Comparison of ENCODE assay signal across 34 cellular contexts in the genomic region with DNA sequence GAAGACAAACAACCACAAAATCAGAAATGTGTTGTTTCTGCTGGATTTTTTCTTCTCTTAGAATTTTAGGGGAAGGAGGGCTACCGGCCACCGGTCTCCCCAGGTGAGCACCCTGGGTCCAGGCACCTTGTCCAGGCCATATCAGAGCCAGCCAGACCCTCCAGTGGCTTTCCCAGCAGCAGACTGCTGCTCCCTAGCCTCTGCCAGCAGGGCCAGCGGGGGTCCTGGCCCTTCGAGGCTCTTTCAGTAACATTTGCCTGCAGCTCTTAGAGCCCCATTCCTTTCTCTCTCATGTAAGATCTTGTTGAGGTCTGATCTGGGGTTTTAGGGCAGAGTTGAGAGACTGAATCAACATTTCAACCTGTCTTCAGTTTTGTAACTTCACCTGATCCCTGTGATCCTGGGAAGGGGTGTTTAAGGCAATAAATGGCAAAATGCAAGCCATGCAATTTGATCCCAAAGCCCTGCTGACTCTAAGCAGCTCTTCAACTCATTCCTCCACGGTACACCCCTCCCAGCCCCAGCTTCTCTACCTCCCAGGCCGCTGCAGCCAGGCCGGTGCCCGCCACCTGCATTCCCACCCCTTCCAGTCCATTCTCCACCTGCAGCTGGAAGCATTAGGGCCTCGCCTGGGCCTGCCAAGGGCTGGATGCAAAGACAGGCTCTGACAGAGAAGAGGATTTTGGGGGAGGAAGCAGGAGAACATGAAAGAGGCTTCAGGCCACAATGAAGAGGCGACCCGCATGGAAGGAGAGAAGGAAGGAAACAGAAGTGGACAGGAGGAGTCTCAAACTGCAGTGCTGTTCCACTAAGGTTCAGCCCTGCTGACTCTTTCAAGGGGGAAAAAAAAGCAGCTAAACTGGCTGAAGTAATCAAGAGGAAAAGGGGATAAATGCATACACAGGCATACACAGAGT.
DNase-seq lines count a peak whose midpoint lies in the region; ATAC-seq, FAIRE-seq and TF ChIP-seq lines count a peak whose summit lies in the region.
"Had no signal": no experiment of that assay in that cellular context is flagged by ENCODE, and none has a peak within 500 bp of the region (broad histone marks: within the 10 kb centered on the region; RNA-seq: fewer than 3 reads in every experiment).

No MANE protein-coding gene starts in this region.

- H3K9ac ChIP-seq in H1 (replicated peaks in 1 of 4; ENCODE audit: extremely low read depth in 1 of 4, low read depth in 3 of 4, low read length in 3 of 4) = no peak overlapping the region

- H3K9me3 ChIP-seq in H1 (ENCODE audit: insufficient read depth in 2 of 2, low read depth in 1 of 2, low read length in 1 of 2) (0 out of 4 replicates have a peak, but pooled peaks cover 0 to 2% of the 10 kb centered on the region in 2 experiments), aorta (ENCODE audit: control insufficient read depth, low read length) (no peaks in the 10 kb centered on the region)
- H3K9me3 ChIP-seq: pancreas, right lobe of liver had no signal

- CTCF ChIA-PET in H1 (lab: Charles Lee; ENCODE audit: partially characterized antibody) = interaction anchor here (1.0 to 1.6 kb wide), 7 partner anchors 13 to 266 kb away, joined by 3 to 8 read pairs (median 4); no protein-coding TSS in a partner anchor

- TF ChIP-seq EP300 in H1 (IDR thresholded peaks at IDR 0.05; ENCODE audit: borderline replicate concordance in 1 of 2, low read depth in 2 of 2, low read length in 2 of 2) = no peak

- no peak overlapping the region for H3K14ac ChIP-seq in H1 (ENCODE audit: insufficient read length)

- no peak overlapping the region for H3K18ac ChIP-seq in H1 (ENCODE audit: extremely low read depth, low read length)

- TF ChIP-seq RAD21 in H1 (IDR thresholded peaks at IDR 0.05 in 1 of 2, conservative IDR thresholded peaks at IDR 0.05 in 1 of 2; ENCODE audit: low read depth in 2 of 2, low read length in 2 of 2) = no peak

- no peak overlapping the region for H4K8ac ChIP-seq in H1 (ENCODE audit: extremely low read depth, insufficient read depth, low read length)

- H3K79me2 ChIP-seq in H1 (ENCODE audit: control insufficient read depth in 1 of 2, insufficient read depth in 2 of 2, low read length in 2 of 2) = no peaks in the 10 kb centered on the region

- H2AK5ac ChIP-seq in H1 (ENCODE audit: low read depth, low read length) = peak overlapping the region; percentile 57; the same call in 1 of the 2 replicates

- no peak overlapping the region for H3K4ac ChIP-seq in H1 (replicated peaks; ENCODE audit: insufficient read length, low read depth, low read length)

- no peaks in the 10 kb centered on the region for H3K79me1 ChIP-seq in H1 (ENCODE audit: low read depth, low read length)

- no peak overlapping the region for H3K23ac ChIP-seq in H1 (ENCODE audit: insufficient read length)

- POLR2A ChIA-PET in H1 (lab: Charles Lee; ENCODE audit: partially characterized antibody) = interaction anchor here (0.9 kb wide), 1 partner anchor 14 kb away, joined by 3 read pairs; no protein-coding TSS in a partner anchor

- no peak overlapping the region for H2BK15ac ChIP-seq in H1 (ENCODE audit: low read length)

- peaks cover 9% of the 10 kb centered on the region for H3K4me1 Mint-ChIP-seq in mesothelial cell of epicardium
- no peaks in the 10 kb centered on the region for H3K4me1 Mint-ChIP-seq in HFFc6 (ENCODE audit: low read depth)
- H3K4me1 Mint-ChIP-seq: activated naive CD4-positive, alpha-beta T cell treated with anti-CD3 and anti-CD28 coated beads, Interleukin-2, amount 50 U/mL, for 24 hours; IgD-negative memory B cell; naive B cell had no signal

- 65% methylated on average over 9 of the region's 11 CpGs; no CpG with 5 or more reads in 1 of the 2 experiments for WGBS in H1 (ENCODE audit: extremely low coverage in 1 of 2, insufficient coverage in 1 of 2, insufficient read length in 1 of 2, insufficient replicate concordance in 2 of 2, low coverage in 1 of 2, low lambda C conversion rate in 2 of 2, missing lambda C conversion rate in 1 of 2), 2 experiments
- 92 to 95% methylated on average over 11 of the region's 11 CpGs for WGBS in aorta, 2 donors

- H3K36me3 ChIP-seq in H1 (ENCODE audit: control insufficient read depth in 2 of 4, insufficient read depth in 4 of 4, low read length in 3 of 4) = no peaks in the 10 kb centered on the region
- no peaks in the 10 kb centered on the region for H3K36me3 ChIP-seq in aorta (ENCODE audit: control insufficient read depth in 1 of 2, insufficient read depth in 2 of 2, low read length in 1 of 2)
- H3K36me3 ChIP-seq: gastroesophageal sphincter, pancreas, right lobe of liver, tibial nerve had no signal

- no peak overlapping the region for H2BK5ac ChIP-seq in H1 (ENCODE audit: low read depth, low read length)

- H2BK20ac ChIP-seq in H1 (ENCODE audit: low read length) = no peak overlapping the region

- H3K9me3 Mint-ChIP-seq in mesothelial cell of epicardium = peaks cover 5% of the 10 kb centered on the region
- no peaks in the 10 kb centered on the region for H3K9me3 Mint-ChIP-seq in HFFc6
- H3K9me3 Mint-ChIP-seq: activated naive CD4-positive, alpha-beta T cell treated with anti-CD3 and anti-CD28 coated beads, Interleukin-2, amount 50 U/mL, for 24 hours; dendritic cell treated with granulocyte-macrophage colony-stimulating factor and Interleukin-4, amounts not matched to agents 40 ng/mL and 50 ng/mL, for 4 days; H9; stimulated activated naive CD8-positive, alpha-beta T cell treated with anti-CD3 and anti-CD28 coated beads, Interleukin-15, Interleukin-2, amounts not matched to agents 100 ng/mL and 50 ng/mL, for 24 hours had no signal

- DNase-seq in Right ventricle myocardium superior = peak; percentile 6
- no peak for DNase-seq in left ventricle myocardium superior
- DNase-seq in H1 (ENCODE audit: low read depth in 1 of 2, low spot score in 2 of 2) = no peak
- DNase-seq in mesothelial cell of epicardium (ENCODE audit: low spot score in 2 of 2, unreplicated experiment in 2 of 2) = no peak
- DNase-seq in aorta = peak; percentile 17 to 55
- no peak for DNase-seq in HFFc6
- DNase-seq in substantia nigra (lab: John Stamatoyannopoulos, UW) = no peak
- DNase-seq: activated CD4-positive, alpha-beta T cell treated with anti-CD3 and anti-CD28 coated beads for 48 hours; activated T-cell treated with anti-CD3 and anti-CD28 coated beads, Interleukin-2, amount 50 U/mL, for 72 hours; AML-193; caudate nucleus; H9; mesendoderm; naive B cell; NCI-H1105 treated with DMSO at 0.1 percent for 48 hours; NCI-H2081; NCI-H345; NCI-H82; T-helper 2 cell had no signal

- no peaks in the 10 kb centered on the region for H4K20me1 ChIP-seq in H1 (replicated peaks in 1 of 2; ENCODE audit: control insufficient read depth in 1 of 2, insufficient read depth in 2 of 2, low read length in 2 of 2)

- no peak for FAIRE-seq in H1 (lab: Jason Lieb, UNC)
- FAIRE-seq: A204.1, astrocyte, endometrium, GM18507, pancreas had no signal

- H2BK120ac ChIP-seq in H1 (replicated peaks; ENCODE audit: low read depth, low read length) = no peak overlapping the region

- no peak overlapping the region for H2BK12ac ChIP-seq in H1 (ENCODE audit: low read depth, low read length)

- ATAC-seq in Right ventricle myocardium superior (ENCODE audit: poor library complexity) (no peak), left ventricle myocardium superior (no peak), aorta (ENCODE audit: low FRiP score) (no peak), GM19035 (IDR thresholded peaks at IDR 0.05; ENCODE audit: unreplicated experiment) (no peak)
- ATAC-seq: activated T-cell treated with anti-CD3 and anti-CD28 coated beads, Interleukin-2, amount 50 U/mL, for 72 hours; gastroesophageal sphincter; pancreas; right lobe of liver; SK-N-SH treated with all-trans-retinoic acid at 6 μM for 48 hours had no signal

- H4K91ac ChIP-seq in H1 (replicated peaks; ENCODE audit: insufficient read length, low read length) = no peak overlapping the region

- H3K4me3 ChIP-seq in H1 (ENCODE audit: extremely low read depth in 1 of 4, insufficient read depth in 2 of 4, low read depth in 3 of 4, low read length in 4 of 4) (no peak overlapping the region), aorta (ENCODE audit: low read length in 2 of 2) (no peak overlapping the region)
- H3K4me3 ChIP-seq: gastroesophageal sphincter, pancreas, right lobe of liver, tibial nerve had no signal

- no peak overlapping the region for H3K4me2 ChIP-seq in H1 (ENCODE audit: insufficient read depth in 1 of 2, low read depth in 2 of 2, low read length in 2 of 2)

- H3K27me3 Mint-ChIP-seq in mesothelial cell of epicardium (ENCODE audit: low read depth) (peaks cover 10% of the 10 kb centered on the region), HFFc6 (ENCODE audit: insufficient read depth) (peaks cover 44% of the 10 kb centered on the region)

- H3K27ac ChIP-seq in H1 (ENCODE audit: low read depth, low read length) = no peak overlapping the region
- no peak overlapping the region for H3K27ac ChIP-seq in aorta (ENCODE audit: low read depth in 1 of 2, low read length in 2 of 2)
- no peak overlapping the region for H3K27ac ChIP-seq in substantia nigra (ENCODE audit: low read depth, low read length, poor library complexity, severe bottlenecking)
- H3K27ac ChIP-seq: gastroesophageal sphincter, pancreas, right lobe of liver, RWPE1, tibial nerve had no signal

- no peak overlapping the region for H3K56ac ChIP-seq in H1 (replicated peaks; ENCODE audit: insufficient read length, low read depth, low read length)

- TF ChIP-seq POLR2A in H1 (IDR thresholded peaks at IDR 0.05; ENCODE audit: control extremely low read depth in 1 of 2, low read depth in 2 of 2, low read length in 2 of 2) = no peak

- H3K36me3 Mint-ChIP-seq in mesothelial cell of epicardium = no peaks in the 10 kb centered on the region
- no peaks in the 10 kb centered on the region for H3K36me3 Mint-ChIP-seq in HFFc6 (ENCODE audit: low read depth)
- H3K36me3 Mint-ChIP-seq: activated naive CD4-positive, alpha-beta T cell treated with anti-CD3 and anti-CD28 coated beads, Interleukin-2, amount 50 U/mL, for 24 hours had no signal

- H3K27me3 ChIP-seq in H1 (replicated peaks in 1 of 4; ENCODE audit: control insufficient read depth in 3 of 4, extremely low read depth in 1 of 4, insufficient read depth in 3 of 4, low read length in 3 of 4) (peaks cover 0 to 9% (median 2%) of the 10 kb centered on the region in 4 experiments; a peak in 2 of 7 replicates), aorta (ENCODE audit: control insufficient read depth in 1 of 2, insufficient read depth in 2 of 2, low read length in 1 of 2) (no peaks in the 10 kb centered on the region)
- H3K27me3 ChIP-seq: pancreas, right lobe of liver had no signal

- intact Hi-C loops in Right ventricle myocardium superior (cut with DNase I) = no loop called here
- intact Hi-C loops in left ventricle myocardium superior (cut with micrococcal nuclease) = no loop called here
- intact Hi-C loops in aorta (cut with DNase I) = no loop called here

- TF ChIP-seq CTCF in H1 (IDR thresholded peaks at IDR 0.05; ENCODE audit: control extremely low read depth in 1 of 3, insufficient read depth in 1 of 3, low read depth in 1 of 3, low read length in 3 of 3) (no peak), mesothelial cell of epicardium (IDR thresholded peaks at IDR 0.05; ENCODE audit: unreplicated experiment) (no peak), HFFc6 (IDR thresholded peaks at IDR 0.05) (no peak)

- H4K5ac ChIP-seq in H1 (ENCODE audit: insufficient read length, low read depth, low read length) = no peak overlapping the region

- no peaks in the 10 kb centered on the region for H3K23me2 ChIP-seq in H1 (ENCODE audit: low read depth, low read length)

- H3K4me1 ChIP-seq in H1 (replicated peaks in 1 of 4; ENCODE audit: control insufficient read depth in 3 of 4, insufficient read depth in 4 of 4, low read length in 3 of 4) (peaks cover 2 to 9% (median 7%) of the 10 kb centered on the region in 4 experiments), aorta (ENCODE audit: control insufficient read depth in 1 of 2, insufficient read depth in 2 of 2, low read length in 2 of 2) (no peaks in the 10 kb centered on the region)
- H3K4me1 ChIP-seq: gastroesophageal sphincter, pancreas, right lobe of liver, tibial nerve had no signal

- H2AFZ ChIP-seq in H1 (ENCODE audit: low read length) = no peak overlapping the region

- H3K27ac Mint-ChIP-seq in mesothelial cell of epicardium (peak overlapping the region; percentile 1), HFFc6 (no peak overlapping the region)
- H3K27ac Mint-ChIP-seq: activated naive CD4-positive, alpha-beta T cell treated with anti-CD3 and anti-CD28 coated beads, Interleukin-2, amount 50 U/mL, for 24 hours; activated T-cell treated with anti-CD3 and anti-CD28 coated beads, Interleukin-2, amount 50 U/mL, for 72 hours; dendritic cell treated with granulocyte-macrophage colony-stimulating factor and Interleukin-4, amounts not matched to agents 40 ng/mL and 50 ng/mL, for 4 days; IgD-negative memory B cell; naive B cell; stimulated activated naive CD8-positive, alpha-beta T cell treated with anti-CD3 and anti-CD28 coated beads, Interleukin-15, Interleukin-2, amounts not matched to agents 100 ng/mL and 50 ng/mL, for 24 hours had no signal

- H3K4me3 Mint-ChIP-seq in mesothelial cell of epicardium (no peak overlapping the region), HFFc6 (no peak overlapping the region)
- H3K4me3 Mint-ChIP-seq: activated naive CD4-positive, alpha-beta T cell treated with anti-CD3 and anti-CD28 coated beads, Interleukin-2, amount 50 U/mL, for 24 hours; activated T-cell treated with anti-CD3 and anti-CD28 coated beads, Interleukin-2, amount 50 U/mL, for 72 hours; dendritic cell treated with granulocyte-macrophage colony-stimulating factor and Interleukin-4, amounts not matched to agents 40 ng/mL and 50 ng/mL, for 4 days; H9; IgD-negative memory B cell; naive B cell; stimulated activated naive CD8-positive, alpha-beta T cell treated with anti-CD3 and anti-CD28 coated beads, Interleukin-15, Interleukin-2, amounts not matched to agents 100 ng/mL and 50 ng/mL, for 24 hours had no signal

Comparison
In these comparisons a context has a peak if more than half of its experiments do, and no peak if none do; other contexts are left out.
1. DNase-seq: peak in Right ventricle myocardium superior (single experiment) and aorta (2 of 2); none in left ventricle myocardium superior (single experiment), H1 (0 of 2), mesothelial cell of epicardium (0 of 2), HFFc6 (single experiment) and substantia nigra (0 of 49).